ENCODE assay signal across 1 cellular context in genomic region chr16:26547681-26548080, GRCh38.
TF ChIP-seq lines count a peak whose summit lies in the region.

No MANE protein-coding gene starts in this region.

TF ChIP-seq in HepG2, 621 proteins besides CTCF, POLR2A, EP300 and RAD21 (continued from another document):
- TF ChIP-seq AHDC1 (CRISPR knock-in tag; IDR thresholded peaks at IDR 0.05; ENCODE audit: borderline replicate concordance) (no peak), ZNF777 (CRISPR knock-in tag; IDR thresholded peaks at IDR 0.05) (no peak), NFIB (CRISPR knock-in tag; IDR thresholded peaks at IDR 0.05; ENCODE audit: borderline replicate concordance) (no peak), ZNF383 (CRISPR knock-in tag; IDR thresholded peaks at IDR 0.05; ENCODE audit: borderline replicate concordance) (no peak), ZNF776 (CRISPR knock-in tag; IDR thresholded peaks at IDR 0.05) (no peak), PBX2 (CRISPR knock-in tag; IDR thresholded peaks at IDR 0.05) (no peak), IRF9 (CRISPR knock-in tag; IDR thresholded peaks at IDR 0.05; ENCODE audit: borderline replicate concordance) (no peak)
